15 cellular contexts compared by ENCODE assay signal in the genomic region with DNA sequence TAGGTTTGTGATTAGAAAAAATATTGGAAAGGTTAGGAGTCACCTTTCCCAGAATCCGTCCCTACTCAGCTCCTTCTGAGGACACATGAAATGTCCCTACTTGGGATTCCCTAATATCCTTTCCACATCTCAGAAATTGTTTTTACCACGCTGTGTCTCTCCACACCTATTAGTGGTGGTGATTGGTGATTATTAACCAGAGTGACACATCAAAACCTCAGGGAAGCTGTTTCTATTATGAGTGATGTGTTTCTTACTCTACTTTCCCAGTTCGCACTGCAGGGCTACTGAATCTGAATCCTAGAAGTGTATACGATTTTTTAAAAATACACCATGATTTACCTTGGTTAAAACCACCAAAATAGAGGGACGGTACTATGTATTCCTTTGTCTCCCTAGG.
A peak's percentile ranks its signal among the peaks of the same experiment; 100 is the strongest.
DNase-seq lines count a peak whose midpoint lies in the region; ATAC-seq and TF ChIP-seq lines count a peak whose summit lies in the region.
"Had no signal": no experiment of that assay in that cellular context is flagged by ENCODE, and none has a peak within 500 bp of the region (broad histone marks: within the 10 kb centered on the region; RNA-seq: fewer than 3 reads in every experiment).

No MANE protein-coding gene starts in this region.

- in situ Hi-C loops in ACHN (cut with HindIII; ENCODE audit: low pct_ligation_motif_present, low pct_unique_long_range_greater_than_20kb, low sequenced_read_pairs) = no loop called here

- H3K4me3 ChIP-seq in epithelial cell of proximal tubule (ENCODE audit: low read depth, low read length) = no peak overlapping the region

- DNase-seq in ACHN (peak; percentile 58), epithelial cell of proximal tubule (ENCODE audit: low read depth) (peak; percentile 18), kidney tubule cell (ENCODE audit: low spot score) (peak; percentile 76), foreskin melanocyte (no peak), NCI-H2081 treated with DMSO at 0.1 percent for 48 hours (lab: John Stamatoyannopoulos, UW) (no peak)
- no peak for DNase-seq in T-helper 2 cell treated with Interferon-gamma antibody and Interleukin-4, amounts not matched to agents 5 μg/mL and 100 μg/mL, for 36 hours (ENCODE audit: low spot score)
- DNase-seq: 8988T; AML-193; Caco-2; CD4-positive, alpha-beta T cell; DMS153; DMS79; GDM1; H9 had no signal

- H3K36me3 Mint-ChIP-seq in T-helper 2 cell treated with Interferon-gamma antibody and Interleukin-4, amounts not matched to agents 5 μg/mL and 100 μg/mL, for 36 hours (ENCODE audit: low read depth) = no peaks in the 10 kb centered on the region

- ATAC-seq in SK-N-SH treated with all-trans-retinoic acid at 6 μM for 48 hours = no peak

- no peaks in the 10 kb centered on the region for H3K4me1 Mint-ChIP-seq in T-helper 2 cell treated with Interferon-gamma antibody and Interleukin-4, amounts not matched to agents 5 μg/mL and 100 μg/mL, for 36 hours (ENCODE audit: low read depth)

- H3K27me3 Mint-ChIP-seq in T-helper 2 cell treated with Interferon-gamma antibody and Interleukin-4, amounts not matched to agents 5 μg/mL and 100 μg/mL, for 36 hours (ENCODE audit: low read depth) = no peaks in the 10 kb centered on the region

- TF ChIP-seq CTCF in epithelial cell of proximal tubule (conservative IDR thresholded peaks at IDR 0.05; ENCODE audit: low read depth, low read length) = no peak

- H3K4me3 Mint-ChIP-seq in T-helper 2 cell treated with Interferon-gamma antibody and Interleukin-4, amounts not matched to agents 5 μg/mL and 100 μg/mL, for 36 hours = no peak overlapping the region
- H3K4me3 Mint-ChIP-seq: CD4-positive, alpha-beta T cell; H9 had no signal

- no peak overlapping the region for H3K27ac Mint-ChIP-seq in T-helper 2 cell treated with Interferon-gamma antibody and Interleukin-4, amounts not matched to agents 5 μg/mL and 100 μg/mL, for 36 hours
- H3K27ac Mint-ChIP-seq: CD4-positive, alpha-beta T cell; H9 had no signal

- no peaks in the 10 kb centered on the region for H3K9me3 Mint-ChIP-seq in T-helper 2 cell treated with Interferon-gamma antibody and Interleukin-4, amounts not matched to agents 5 μg/mL and 100 μg/mL, for 36 hours
- H3K9me3 Mint-ChIP-seq: CD4-positive, alpha-beta T cell; H9 had no signal

TF ChIP-seq in SK-N-SH treated with all-trans-retinoic acid at 6 μM for 48 hours, 23 proteins besides CTCF, POLR2A, EP300 and RAD21:
- TF ChIP-seq ZNF70 (CRISPR knock-in tag; IDR thresholded peaks at IDR 0.05) = no peak
- no peak for TF ChIP-seq ESRRG (CRISPR knock-in tag; IDR thresholded peaks at IDR 0.05)
- no peak for TF ChIP-seq BACH2 (CRISPR knock-in tag; IDR thresholded peaks at IDR 0.05; ENCODE audit: borderline replicate concordance)
- no peak for TF ChIP-seq ISL1 (CRISPR knock-in tag; IDR thresholded peaks at IDR 0.05)
- TF ChIP-seq ZNF565 (CRISPR knock-in tag; conservative IDR thresholded peaks at IDR 0.05; ENCODE audit: low read depth) = no peak
- TF ChIP-seq RARB (CRISPR knock-in tag; IDR thresholded peaks at IDR 0.05) = no peak
- no peak for TF ChIP-seq ZC3H10 (CRISPR knock-in tag; IDR thresholded peaks at IDR 0.05)
- no peak for TF ChIP-seq ZFP3 (CRISPR knock-in tag; IDR thresholded peaks at IDR 0.05)
- no peak for TF ChIP-seq TOX (CRISPR knock-in tag; IDR thresholded peaks at IDR 0.05; ENCODE audit: borderline replicate concordance)
- no peak for TF ChIP-seq PATZ1 (CRISPR knock-in tag; IDR thresholded peaks at IDR 0.05; ENCODE audit: borderline replicate concordance)
- no peak for TF ChIP-seq CREB5 (CRISPR knock-in tag; IDR thresholded peaks at IDR 0.05; ENCODE audit: low read depth)
- no peak for TF ChIP-seq ZFP30 (CRISPR knock-in tag; IDR thresholded peaks at IDR 0.05)
- TF ChIP-seq TSHZ2 (CRISPR knock-in tag; IDR thresholded peaks at IDR 0.05) = no peak
- no peak for TF ChIP-seq CSDC2 (CRISPR knock-in tag; IDR thresholded peaks at IDR 0.05)
- TF ChIP-seq CSRNP3 (CRISPR knock-in tag; IDR thresholded peaks at IDR 0.05) = no peak
- no peak for TF ChIP-seq TCF4 (CRISPR knock-in tag; IDR thresholded peaks at IDR 0.05; ENCODE audit: borderline replicate concordance)
- TF ChIP-seq ZNF8 (CRISPR knock-in tag; IDR thresholded peaks at IDR 0.05) = no peak
- no peak for TF ChIP-seq PPARA (CRISPR knock-in tag; IDR thresholded peaks at IDR 0.05; ENCODE audit: borderline replicate concordance)
- TF ChIP-seq SNAI2 (CRISPR knock-in tag; IDR thresholded peaks at IDR 0.05) = no peak
- no peak for TF ChIP-seq ARNTL (CRISPR knock-in tag; IDR thresholded peaks at IDR 0.05; ENCODE audit: borderline replicate concordance, low read depth)

Comparison
In these comparisons a context has a peak if more than half of its experiments do, and no peak if none do; other contexts are left out.
1. DNase-seq: peak in ACHN (single experiment), epithelial cell of proximal tubule (single experiment) and kidney tubule cell (single experiment); none in foreskin melanocyte (single experiment), NCI-H2081 treated with DMSO at 0.1 percent for 48 hours (single experiment) and T-helper 2 cell treated with Interferon-gamma antibody and Interleukin-4, amounts not matched to agents 5 μg/mL and 100 μg/mL, for 36 hours (single experiment).